Comparison of ENCODE assay signal across 15 cellular contexts in genomic region chr17:8885968-8886674, GRCh38. TPM values are rescaled to one million over a fixed set of nuclear protein-coding genes. Genes with fewer than 3 reads are reported as not detected.
DNase-seq lines count a peak whose midpoint lies in the region; ATAC-seq lines count a peak whose summit lies in the region.
"Had no signal": no experiment of that assay in that cellular context is flagged by ENCODE, and none has a peak within 500 bp of the region (broad histone marks: within the 10 kb centered on the region; RNA-seq: fewer than 3 reads in every experiment).

No MANE protein-coding gene starts in this region.

- H3K4me1 Mint-ChIP-seq in activated T-helper 1 cell treated with anti-CD3 and anti-CD28 coated beads, Interleukin-12 subunit alpha, Interleukin-12 subunit beta, Interleukin-2, Interleukin-4 antibody, amounts not matched to agents 30 ng/mL and 10 ng/mL and 1 ng/mL, durations not matched to agents 14 hours and 24 hours and 36 hours (ENCODE audit: low read depth): no peaks in the 10 kb centered on the region

- no peak overlapping the region for H3K27ac ChIP-seq in right cardiac atrium (ENCODE audit: low read length)
- H3K27ac ChIP-seq in mesendoderm (ENCODE audit: low read depth, low read length): no peak overlapping the region
- H3K27ac ChIP-seq: hepatocyte, sigmoid colon had no signal

- no peak overlapping the region for H3K23ac ChIP-seq in mesendoderm (ENCODE audit: low read length)

- H2AK5ac ChIP-seq in mesendoderm (ENCODE audit: low read length): no peak overlapping the region

- H2BK15ac ChIP-seq in mesendoderm (replicated peaks; ENCODE audit: low read depth): no peak overlapping the region

- peaks cover 38% of the 10 kb centered on the region for H3K36me3 Mint-ChIP-seq in activated T-helper 1 cell treated with anti-CD3 and anti-CD28 coated beads, Interleukin-12 subunit alpha, Interleukin-12 subunit beta, Interleukin-2, Interleukin-4 antibody, amounts not matched to agents 30 ng/mL and 10 ng/mL and 1 ng/mL, durations not matched to agents 14 hours and 24 hours and 36 hours (ENCODE audit: low read depth)

- no peaks in the 10 kb centered on the region for H3K79me2 ChIP-seq in mesendoderm (ENCODE audit: control insufficient read depth, insufficient read depth, low read length)
- H3K79me2 ChIP-seq: hepatocyte had no signal

- DNase-seq in cardiac septum (ENCODE audit: low spot score) (peak; percentile 70), right cardiac atrium (no peak), mesendoderm (peak; percentile 32), HuH-7 (ENCODE audit: low spot score) (no peak), SW 1271 (lab: John Stamatoyannopoulos, UW) (no peak), DMS79 (lab: John Stamatoyannopoulos, UW) (no peak), amniotic stem cell (lab: John Stamatoyannopoulos, UW) (no peak)
- no peak for DNase-seq in activated T-helper 1 cell treated with anti-CD3 and anti-CD28 coated beads, Interleukin-12 subunit alpha, Interleukin-12 subunit beta, Interleukin-2, Interleukin-4 antibody, amounts not matched to agents 30 ng/mL and 10 ng/mL and 1 ng/mL, durations not matched to agents 14 hours and 24 hours and 36 hours (ENCODE audit: low spot score)
- DNase-seq: KG1, NCI-H2081, NCI-H524 treated with DMSO at 0.1 percent for 48 hours, sigmoid colon had no signal

- no peak overlapping the region for H3K56ac ChIP-seq in mesendoderm (ENCODE audit: low read length)

- H3K18ac ChIP-seq in mesendoderm (ENCODE audit: low read length): no peak overlapping the region

- no peak overlapping the region for H2BK120ac ChIP-seq in mesendoderm (ENCODE audit: low read depth, low read length)

- no peak overlapping the region for H3K9ac ChIP-seq in mesendoderm (ENCODE audit: low read length)

- no peaks in the 10 kb centered on the region for H3K36me3 ChIP-seq in mesendoderm (ENCODE audit: control insufficient read depth, insufficient read depth, low read length)
- H3K36me3 ChIP-seq: sigmoid colon had no signal

- H3K4me2 ChIP-seq in mesendoderm (ENCODE audit: low read length): no peak overlapping the region
- H3K4me2 ChIP-seq: hepatocyte had no signal

- H3K79me1 ChIP-seq in mesendoderm (ENCODE audit: low read length): no peaks in the 10 kb centered on the region

- 89% methylated on average over 23 of the region's 23 CpGs for WGBS in right cardiac atrium
- WGBS in mesendoderm (ENCODE audit: extremely low coverage, insufficient coverage, low lambda C conversion rate): no CpG with 5 or more reads among the region's 23 CpGs

- H3K27ac Mint-ChIP-seq in activated T-helper 1 cell treated with anti-CD3 and anti-CD28 coated beads, Interleukin-12 subunit alpha, Interleukin-12 subunit beta, Interleukin-2, Interleukin-4 antibody, amounts not matched to agents 30 ng/mL and 10 ng/mL and 1 ng/mL, durations not matched to agents 14 hours and 24 hours and 36 hours: peak overlapping the region; percentile 45

- intact Hi-C loops in cardiac septum (cut with DNase I) (no loop called here), right cardiac atrium (cut with DNase I) (no loop called here)
- intact Hi-C loops in activated T-helper 1 cell treated with anti-CD3 and anti-CD28 coated beads, Interleukin-12 subunit alpha, Interleukin-12 subunit beta, Interleukin-2, Interleukin-4 antibody, amounts not matched to agents 30 ng/mL and 10 ng/mL and 1 ng/mL, durations not matched to agents 14 hours and 24 hours and 36 hours (cut with micrococcal nuclease): no loop called here

- H4K5ac ChIP-seq in mesendoderm (ENCODE audit: low read length): no peak overlapping the region

- H2BK5ac ChIP-seq in mesendoderm (ENCODE audit: low read length): no peak overlapping the region

- H3K4me3 ChIP-seq in right cardiac atrium (ENCODE audit: low read length) (no peak overlapping the region), mesendoderm (ENCODE audit: low read length) (no peak overlapping the region)
- H3K4me3 ChIP-seq: hepatocyte, sigmoid colon had no signal

- no peak overlapping the region for H3K4ac ChIP-seq in mesendoderm (ENCODE audit: low read depth, low read length)

- H3K27me3 ChIP-seq in right cardiac atrium (ENCODE audit: control insufficient read depth, insufficient read depth) (no peaks in the 10 kb centered on the region), mesendoderm (ENCODE audit: insufficient read depth, low read length, poor library complexity) (no peaks in the 10 kb centered on the region)
- H3K27me3 ChIP-seq: hepatocyte had no signal

- H3K4me1 ChIP-seq in right cardiac atrium (ENCODE audit: control insufficient read depth, insufficient read depth, low read length) (no peaks in the 10 kb centered on the region), mesendoderm (ENCODE audit: control insufficient read depth, low read depth, low read length) (no peaks in the 10 kb centered on the region)
- H3K4me1 ChIP-seq: sigmoid colon had no signal

- H3K9me3 Mint-ChIP-seq in activated T-helper 1 cell treated with anti-CD3 and anti-CD28 coated beads, Interleukin-12 subunit alpha, Interleukin-12 subunit beta, Interleukin-2, Interleukin-4 antibody, amounts not matched to agents 30 ng/mL and 10 ng/mL and 1 ng/mL, durations not matched to agents 14 hours and 24 hours and 36 hours: no peaks in the 10 kb centered on the region

- no peaks in the 10 kb centered on the region for H3K9me3 ChIP-seq in right cardiac atrium (ENCODE audit: control insufficient read depth, low read length)
- H3K9me3 ChIP-seq: sigmoid colon had no signal

- no peak overlapping the region for H4K8ac ChIP-seq in mesendoderm (ENCODE audit: low read depth, low read length)

- H3K27me3 Mint-ChIP-seq in activated T-helper 1 cell treated with anti-CD3 and anti-CD28 coated beads, Interleukin-12 subunit alpha, Interleukin-12 subunit beta, Interleukin-2, Interleukin-4 antibody, amounts not matched to agents 30 ng/mL and 10 ng/mL and 1 ng/mL, durations not matched to agents 14 hours and 24 hours and 36 hours (ENCODE audit: insufficient read depth): no peaks in the 10 kb centered on the region

- H3K4me3 Mint-ChIP-seq in activated T-helper 1 cell treated with anti-CD3 and anti-CD28 coated beads, Interleukin-12 subunit alpha, Interleukin-12 subunit beta, Interleukin-2, Interleukin-4 antibody, amounts not matched to agents 30 ng/mL and 10 ng/mL and 1 ng/mL, durations not matched to agents 14 hours and 24 hours and 36 hours: no peak overlapping the region

- no peak for ATAC-seq in right cardiac atrium

RNA-seq across cellular contexts. Expression of gene PIK3R6, which starts 18.6 kb away (rescaled TPM):
- 1.00 TPM for total RNA-seq in cardiac septum
- under 1 TPM; 0.36 to 0.91 (median 0.85) TPM for total RNA-seq in right cardiac atrium
- polyA plus RNA-seq in right cardiac atrium: 0.86 TPM
- total RNA-seq in activated T-helper 1 cell treated with anti-CD3 and anti-CD28 coated beads, Interleukin-12 subunit alpha, Interleukin-12 subunit beta, Interleukin-2, Interleukin-4 antibody, amounts not matched to agents 30 ng/mL and 10 ng/mL and 1 ng/mL, durations not matched to agents 14 hours and 24 hours and 36 hours: 2.0 and 2.1 TPM in 2 replicates
- 0.01 TPM for polyA plus RNA-seq in mesendoderm (2013, experiment 1 of 2)
- polyA plus RNA-seq in mesendoderm (2013, experiment 2 of 2): 0.03 TPM
- total RNA-seq: fibroblast of villous mesenchyme, OCI-LY7 had no signal

Comparison
In these comparisons a context has a peak if more than half of its experiments do, and no peak if none do; other contexts are left out.
1. DNase-seq: peak in cardiac septum (single experiment) and mesendoderm (single experiment); none in right cardiac atrium (0 of 3), activated T-helper 1 cell treated with anti-CD3 and anti-CD28 coated beads, Interleukin-12 subunit alpha, Interleukin-12 subunit beta, Interleukin-2, Interleukin-4 antibody, amounts not matched to agents 30 ng/mL and 10 ng/mL and 1 ng/mL, durations not matched to agents 14 hours and 24 hours and 36 hours (single experiment), HuH-7 (single experiment), SW 1271 (0 of 2), DMS79 (single experiment) and amniotic stem cell (single experiment).